8 cellular contexts compared by ENCODE assay signal in the genomic region with DNA sequence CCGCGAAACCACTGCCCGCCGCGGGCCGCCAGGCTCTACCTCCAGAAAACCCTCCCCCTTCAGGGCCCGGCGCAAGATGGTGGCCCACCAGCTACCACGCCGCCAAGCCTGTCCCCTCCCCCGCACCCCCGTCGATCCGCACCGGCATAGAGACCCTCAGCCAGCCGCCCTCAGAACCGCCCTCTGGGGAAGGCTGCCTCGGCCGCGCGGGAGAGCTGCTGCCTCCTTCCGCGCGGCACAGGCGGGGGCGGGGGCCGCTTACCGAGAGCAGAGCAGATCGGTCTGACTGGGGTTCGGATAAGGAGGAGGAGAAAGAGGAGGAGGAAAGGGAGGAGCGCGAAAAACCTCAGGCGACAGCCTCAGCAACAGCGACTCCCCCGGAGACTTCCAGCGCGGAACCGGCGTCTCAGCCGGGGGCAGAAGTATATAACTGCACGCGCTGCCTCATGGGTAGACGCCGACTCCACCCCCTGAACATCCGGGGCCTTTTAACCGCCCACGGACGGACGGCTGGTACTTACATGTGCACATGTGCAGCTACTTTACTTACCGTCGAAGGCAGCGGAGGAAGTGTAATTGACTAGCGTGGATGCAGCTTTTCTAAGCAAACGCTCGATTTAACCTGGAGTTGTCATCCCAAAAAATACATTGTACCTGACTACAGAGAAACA. TPM values are rescaled to one million over a fixed set of nuclear protein-coding genes. Genes with fewer than 3 reads are reported as not detected.
A peak's percentile ranks its signal among the peaks of the same experiment; 100 is the strongest.
DNase-seq lines count a peak whose midpoint lies in the region; ATAC-seq and TF ChIP-seq lines count a peak whose summit lies in the region.

A gene with protein sequence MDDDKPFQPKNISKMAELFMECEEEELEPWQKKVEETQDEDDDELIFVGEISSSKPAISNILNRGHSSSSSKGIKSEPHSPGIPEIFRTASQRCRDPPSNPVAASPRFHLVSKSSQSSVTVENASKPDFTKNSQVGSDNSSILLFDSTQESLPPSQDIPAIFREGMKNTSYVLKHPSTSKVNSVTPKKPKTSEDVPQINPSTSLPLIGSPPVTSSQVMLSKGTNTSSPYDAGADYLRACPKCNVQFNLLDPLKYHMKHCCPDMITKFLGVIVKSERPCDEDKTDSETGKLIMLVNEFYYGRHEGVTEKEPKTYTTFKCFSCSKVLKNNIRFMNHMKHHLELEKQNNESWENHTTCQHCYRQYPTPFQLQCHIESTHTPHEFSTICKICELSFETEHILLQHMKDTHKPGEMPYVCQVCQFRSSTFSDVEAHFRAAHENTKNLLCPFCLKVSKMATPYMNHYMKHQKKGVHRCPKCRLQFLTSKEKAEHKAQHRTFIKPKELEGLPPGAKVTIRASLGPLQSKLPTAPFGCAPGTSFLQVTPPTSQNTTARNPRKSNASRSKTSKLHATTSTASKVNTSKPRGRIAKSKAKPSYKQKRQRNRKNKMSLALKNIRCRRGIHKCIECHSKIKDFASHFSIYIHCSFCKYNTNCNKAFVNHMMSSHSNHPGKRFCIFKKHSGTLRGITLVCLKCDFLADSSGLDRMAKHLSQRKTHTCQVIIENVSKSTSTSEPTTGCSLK (minus strand): TSS at position 400 of the 671 bp plus-strand sequence. CDS start 8,450 bp downstream, outside the sequence.

- H3K27ac Mint-ChIP-seq in WTC11: peak within 1 kb of the TSS; percentile 85

- CTCF ChIA-PET in WTC11 (lab: Charles Lee): no interaction called here

- H3K27ac ChIP-seq in caudate nucleus (ENCODE audit: low read depth, low read length): no peak within 1 kb of the TSS

- peaks cover 11% of the 10 kb centered on the region for H3K27me3 Mint-ChIP-seq in WTC11 (ENCODE audit: low read depth)

- peak within 1 kb of the TSS; percentile 88 for H3K4me3 Mint-ChIP-seq in WTC11

- peak; percentile 43 for TF ChIP-seq CTCF in AG10803 (conservative IDR thresholded peaks at IDR 0.05; ENCODE audit: low read length)
- TF ChIP-seq CTCF in WTC11 (IDR thresholded peaks at IDR 0.05): no peak

- in situ Hi-C loops in GM18951 (cut with MboI; ENCODE audit: low sequenced_read_pairs, unreplicated experiment): no loop called here

- ATAC-seq in HG03175 (IDR thresholded peaks at IDR 0.05; ENCODE audit: unreplicated experiment) (peak; percentile 94), WTC11 (peak; percentile 93)

- H3K9me3 Mint-ChIP-seq in WTC11: no peaks in the 10 kb centered on the region

- DNase-seq in AG10803 (ENCODE audit: low read depth) (peak; percentile 91), NCI-H2227 (lab: John Stamatoyannopoulos, UW; ENCODE audit: unreplicated experiment) (peak; percentile 98), WTC11 (ENCODE audit: low spot score) (peak; percentile 76), caudate nucleus (lab: John Stamatoyannopoulos, UW) (peak in 59 of 61 donors; percentile 13 to 89 (median 70)), iris pigment epithelial cell (ENCODE audit: low read depth) (peak; percentile 93)
- DNase-seq in stimulated activated CD4-positive, alpha-beta T cell treated with anti-CD3 and anti-CD28 coated beads, Interleukin-12 subunit alpha, Interleukin-12 subunit beta, amount 100 ng/mL, for 24 hours (ENCODE audit: low read depth in 2 of 2): peak; percentile 78 to 86

- peaks cover 28% of the 10 kb centered on the region for H3K4me1 Mint-ChIP-seq in WTC11

- no peaks in the 10 kb centered on the region for H3K36me3 Mint-ChIP-seq in WTC11

- peak within 1 kb of the TSS; percentile 74 for H3K4me3 ChIP-seq in AG10803 (ENCODE audit: low read length)

- TF ChIP-seq POLR2A in GM18951 (IDR thresholded peaks at IDR 0.05; ENCODE audit: extremely low read depth, insufficient read depth, insufficient read length): peak; percentile 92

- POLR2A ChIA-PET in WTC11 (lab: Charles Lee): interaction anchor here (0.6 kb wide), 1 partner anchor 13 kb away, joined by 3 read pairs; no protein-coding TSS in a partner anchor

TF ChIP-seq in WTC11, 78 proteins besides CTCF, POLR2A, EP300 and RAD21:
- no peak for TF ChIP-seq ZNF121 (CRISPR knock-in tag; IDR thresholded peaks at IDR 0.05)
- TF ChIP-seq ETV6 (CRISPR knock-in tag; IDR thresholded peaks at IDR 0.05): peak; percentile 65; the same call in 1 of the 2 replicates
- TF ChIP-seq ZNF232 (CRISPR knock-in tag; IDR thresholded peaks at IDR 0.05): 0 out of 2 replicates have a peak, but pooled peaks have one; percentile 34
- TF ChIP-seq, protein P1, sequence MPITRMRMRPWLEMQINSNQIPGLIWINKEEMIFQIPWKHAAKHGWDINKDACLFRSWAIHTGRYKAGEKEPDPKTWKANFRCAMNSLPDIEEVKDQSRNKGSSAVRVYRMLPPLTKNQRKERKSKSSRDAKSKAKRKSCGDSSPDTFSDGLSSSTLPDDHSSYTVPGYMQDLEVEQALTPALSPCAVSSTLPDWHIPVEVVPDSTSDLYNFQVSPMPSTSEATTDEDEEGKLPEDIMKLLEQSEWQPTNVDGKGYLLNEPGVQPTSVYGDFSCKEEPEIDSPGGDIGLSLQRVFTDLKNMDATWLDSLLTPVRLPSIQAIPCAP (CRISPR knock-in tag; IDR thresholded peaks at IDR 0.05): 0 out of 2 replicates have a peak, but pooled peaks have one; percentile 11
- TF ChIP-seq SP1 (CRISPR knock-in tag; conservative IDR thresholded peaks at IDR 0.05): 0 out of 2 replicates have a peak, but pooled peaks have one; percentile 58
- TF ChIP-seq, protein P2, sequence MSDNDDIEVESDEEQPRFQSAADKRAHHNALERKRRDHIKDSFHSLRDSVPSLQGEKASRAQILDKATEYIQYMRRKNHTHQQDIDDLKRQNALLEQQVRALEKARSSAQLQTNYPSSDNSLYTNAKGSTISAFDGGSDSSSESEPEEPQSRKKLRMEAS (CRISPR knock-in tag; IDR thresholded peaks at IDR 0.05): peak; percentile 91; the same call in 1 of the 2 replicates
- TF ChIP-seq ZNF263 (CRISPR knock-in tag; IDR thresholded peaks at IDR 0.05; ENCODE audit: low read depth): peak; percentile 57
- TF ChIP-seq ZNF317 (CRISPR knock-in tag; IDR thresholded peaks at IDR 0.05; ENCODE audit: borderline replicate concordance, low read depth): no peak
- TF ChIP-seq MYBL2 (CRISPR knock-in tag; IDR thresholded peaks at IDR 0.05): peak; percentile 69; the same call in 1 of the 2 replicates

RNA-seq across cellular contexts. Expression of the gene that starts here (rescaled TPM):
- 11.8 to 15.0 TPM (median 12.1 TPM) in 3 replicates for total RNA-seq in WTC11 (2021)
